Comparison of ENCODE assay signal across 17 cellular contexts in the genomic region with DNA sequence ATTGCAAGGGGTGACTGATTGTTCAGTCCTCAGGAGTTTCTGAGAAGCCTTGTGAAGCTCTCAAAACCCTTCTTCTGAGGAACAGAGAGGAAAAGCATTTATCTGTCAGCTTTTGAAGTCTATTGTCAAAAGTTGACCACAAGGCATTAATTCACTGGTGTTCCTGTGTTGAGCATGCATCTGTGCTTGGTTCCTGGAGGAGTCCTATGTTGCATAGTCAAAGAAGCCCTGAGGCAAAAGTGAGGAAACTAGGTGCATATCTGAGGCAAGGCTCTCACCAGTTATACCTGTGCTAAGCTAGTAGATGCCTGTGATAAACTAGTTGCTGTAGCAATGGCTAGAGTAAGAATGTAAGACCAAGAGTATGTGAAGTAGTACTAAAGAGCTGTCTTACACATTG. TPM values are rescaled to one million over a fixed set of nuclear protein-coding genes. Genes with fewer than 3 reads are reported as not detected.
A peak's percentile ranks its signal among the peaks of the same experiment; 100 is the strongest.
DNase-seq lines count a peak whose midpoint lies in the region; ATAC-seq and TF ChIP-seq lines count a peak whose summit lies in the region.
"Had no signal": no experiment of that assay in that cellular context is flagged by ENCODE, and none has a peak within 500 bp of the region (broad histone marks: within the 10 kb centered on the region; RNA-seq: fewer than 3 reads in every experiment).

No MANE protein-coding gene starts in this region.

- ATAC-seq in GM19463 (IDR thresholded peaks at IDR 0.05; ENCODE audit: unreplicated experiment) (no peak), HG02884 (IDR thresholded peaks at IDR 0.05; ENCODE audit: unreplicated experiment) (no peak)
- ATAC-seq: CD8-positive, alpha-beta T cell had no signal

- H3K4me3 ChIP-seq in parathyroid adenoma (ENCODE audit: low read depth, low read length) (no peak overlapping the region), BE2C (ENCODE audit: low read depth, low read length) (no peak overlapping the region)
- H3K4me3 ChIP-seq: esophagus squamous epithelium, ovary, Peyer's patch had no signal

- H3K9ac ChIP-seq in parathyroid adenoma, result no peak overlapping the region

- no peaks in the 10 kb centered on the region for H3K9me3 Mint-ChIP-seq in chondrocyte (ENCODE audit: low read depth)
- H3K9me3 Mint-ChIP-seq: CD8-positive, alpha-beta T cell had no signal

- H3K27ac ChIP-seq in parathyroid adenoma, result no peak overlapping the region
- H3K27ac ChIP-seq: esophagus squamous epithelium, ovary, Peyer's patch had no signal

- peaks cover 6% of the 10 kb centered on the region for H3K36me3 Mint-ChIP-seq in chondrocyte (ENCODE audit: low read depth)

- peak overlapping the region; percentile 4 for H2AFZ ChIP-seq in parathyroid adenoma

- H3K4me1 ChIP-seq in parathyroid adenoma (no peaks in the 10 kb centered on the region), BE2C (no peaks in the 10 kb centered on the region; the same call in 1 of the 2 replicates)

- H3K9me3 ChIP-seq in parathyroid adenoma (ENCODE audit: control insufficient read depth, low read length) (no peaks in the 10 kb centered on the region), BE2C (no peaks in the 10 kb centered on the region)
- H3K9me3 ChIP-seq: esophagus squamous epithelium, ovary, Peyer's patch had no signal

- TF ChIP-seq CTCF in chondrocyte (IDR thresholded peaks at IDR 0.05) (no peak), parathyroid adenoma (IDR thresholded peaks at IDR 0.05) (no peak), BE2C (IDR thresholded peaks at IDR 0.05; ENCODE audit: low read depth, low read length) (no peak)

- H3K4me2 ChIP-seq in parathyroid adenoma (ENCODE audit: low read length), result no peak overlapping the region

- H3K79me2 ChIP-seq in parathyroid adenoma, result no peaks in the 10 kb centered on the region

- peak; percentile 14 to 34 for DNase-seq in NCI-H526 (lab: John Stamatoyannopoulos, UW)
- no peak for DNase-seq in NCI-H526 treated with DMSO at 0.1 percent for 48 hours (lab: John Stamatoyannopoulos, UW)
- DNase-seq in NCI-H226, result peak; percentile 69
- DNase-seq in chondrocyte (ENCODE audit: low spot score), result no peak
- DNase-seq in BE2C, result no peak
- DNase-seq: activated effector memory CD4-positive, alpha-beta T cell treated with anti-CD3 and anti-CD28 coated beads, Interleukin-2, amount 50 U/mL, for 16 hours; CD8-positive, alpha-beta T cell; esophagus squamous epithelium; kidney glomerular epithelial cell; midbrain; NCI-H2029; ovary; Peyer's patch; stimulated activated CD4-positive, alpha-beta T cell treated with anti-CD3 and anti-CD28 coated beads, Interleukin-4, amount 100 ng/mL, for 4 hours had no signal

- peak overlapping the region; percentile 93 for H3K4me3 Mint-ChIP-seq in chondrocyte (ENCODE audit: unreplicated experiment)

- peaks cover 72% of the 10 kb centered on the region for H3K4me1 Mint-ChIP-seq in chondrocyte (ENCODE audit: low read depth)

- H3K27me3 ChIP-seq in parathyroid adenoma (ENCODE audit: control insufficient read depth, insufficient read depth, low read length) (no peaks in the 10 kb centered on the region), BE2C (no peaks in the 10 kb centered on the region)
- H3K27me3 ChIP-seq: esophagus squamous epithelium, ovary, Peyer's patch had no signal

- H3K27ac Mint-ChIP-seq in chondrocyte (ENCODE audit: unreplicated experiment), result peak overlapping the region; percentile 96
- H3K27ac Mint-ChIP-seq: CD8-positive, alpha-beta T cell had no signal

- no peaks in the 10 kb centered on the region for H3K27me3 Mint-ChIP-seq in chondrocyte (ENCODE audit: low read depth)

- H3K36me3 ChIP-seq in parathyroid adenoma (ENCODE audit: control insufficient read depth, insufficient read depth, low read length) (no peaks in the 10 kb centered on the region), BE2C (no peaks in the 10 kb centered on the region; the same call in 1 of the 2 replicates)
- H3K36me3 ChIP-seq: ovary had no signal

RNA-seq across cellular contexts. Expression of a gene that starts 1.8 kb away (rescaled TPM):
- total RNA-seq in chondrocyte, result 21.6 to 28.6 TPM (median 23.0 TPM) in 3 replicates
- 19.5 TPM for polyA plus RNA-seq in BE2C (2012; ENCODE audit: insufficient read depth, insufficient read length, low read depth)

Comparison
In these comparisons a context has a peak if more than half of its experiments do, and no peak if none do; other contexts are left out.
1. DNase-seq: peak in NCI-H526 (2 of 2) and NCI-H226 (single experiment); none in NCI-H526 treated with DMSO at 0.1 percent for 48 hours (single experiment), chondrocyte (single experiment) and BE2C (single experiment).